In genomic region chrX:9532349-9532748, GRCh38 we compare ENCODE assay signal across 23 cellular contexts.
DNase-seq lines count a peak whose midpoint lies in the region; ATAC-seq and TF ChIP-seq lines count a peak whose summit lies in the region.
"Had no signal": no experiment of that assay in that cellular context is flagged by ENCODE, and none has a peak within 500 bp of the region (broad histone marks: within the 10 kb centered on the region; RNA-seq: fewer than 3 reads in every experiment).

No MANE protein-coding gene starts in this region.

- no peaks in the 10 kb centered on the region for H3K4me1 ChIP-seq in HEK293 (ENCODE audit: control insufficient read depth, insufficient read depth, low read length)
- H3K4me1 ChIP-seq in ovary (ENCODE audit: insufficient read depth), result peaks cover 2% of the 10 kb centered on the region
- H3K4me1 ChIP-seq in thyroid gland, result peaks cover 10 to 18% of the 10 kb centered on the region in 2 donors
- H3K4me1 ChIP-seq: colonic mucosa, vagina had no signal

- WGBS in ovary, 3 donors, result 15 to 31% (median 25%) methylated on average over 12 of the region's 12 CpGs
- WGBS in thyroid gland, 2 donors, result 90 to 100% methylated on average over 2 to 4 of the region's 12 CpGs

- ATAC-seq in left cardiac atrium, result peak; percentile 55 to 65
- ATAC-seq in effector memory CD8-positive, alpha-beta T cell (replicated peaks), result no peak
- no peak for ATAC-seq in HG02970 (IDR thresholded peaks at IDR 0.05; ENCODE audit: low FRiP score, unreplicated experiment)
- ATAC-seq: activated CD4-positive, CD25-positive, alpha-beta regulatory T cell treated with anti-CD3 and anti-CD28 coated beads, Interleukin-2, amount 50 U/mL, for 24 hours had no signal

- no peaks in the 10 kb centered on the region for H3K27me3 Mint-ChIP-seq in effector memory CD8-positive, alpha-beta T cell
- no peaks in the 10 kb centered on the region for H3K27me3 Mint-ChIP-seq in mesothelial cell of epicardium (ENCODE audit: low read depth)
- H3K27me3 Mint-ChIP-seq: CD4-positive, CD25-positive, alpha-beta regulatory T cell had no signal

- CTCF ChIA-PET in HEK293 (lab: Yijun Ruan, JAX), result no interaction called here

- H3K4me3 ChIP-seq in HEK293 (ENCODE audit: low read depth, low read length) (no peak overlapping the region), brain microvascular endothelial cell (ENCODE audit: low read depth, low read length) (no peak overlapping the region), ovary (no peak overlapping the region), thyroid gland (replicated peaks in 1 of 3) (no peak overlapping the region)
- H3K4me3 ChIP-seq: colonic mucosa, vagina had no signal

- no peaks in the 10 kb centered on the region for H3K36me3 ChIP-seq in HEK293 (ENCODE audit: control insufficient read depth in 2 of 2, insufficient read depth in 1 of 2, low read length in 2 of 2)
- no peaks in the 10 kb centered on the region for H3K36me3 ChIP-seq in brain microvascular endothelial cell (replicated peaks)
- H3K36me3 ChIP-seq in ovary, result no peaks in the 10 kb centered on the region
- H3K36me3 ChIP-seq in thyroid gland, result no peaks in the 10 kb centered on the region
- H3K36me3 ChIP-seq: colonic mucosa, vagina had no signal

- TF ChIP-seq CTCF in HEK293 (tag by site-specific recombination; IDR thresholded peaks at IDR 0.05), result no peak
- TF ChIP-seq CTCF in brain microvascular endothelial cell (IDR thresholded peaks at IDR 0.05; ENCODE audit: low read depth, low read length, missing control alignments), result no peak
- no peak for TF ChIP-seq CTCF in ovary (IDR thresholded peaks at IDR 0.05)
- TF ChIP-seq CTCF in thyroid gland (IDR thresholded peaks at IDR 0.05), result no peak
- no peak for TF ChIP-seq CTCF in mesothelial cell of epicardium (IDR thresholded peaks at IDR 0.05; ENCODE audit: unreplicated experiment)

- H3K9me3 Mint-ChIP-seq in effector memory CD8-positive, alpha-beta T cell, result no peaks in the 10 kb centered on the region
- peaks cover 3% of the 10 kb centered on the region for H3K9me3 Mint-ChIP-seq in mesothelial cell of epicardium

- H3K4me1 Mint-ChIP-seq in effector memory CD8-positive, alpha-beta T cell (ENCODE audit: low read depth in 2 of 2), result peaks cover 7 to 17% of the 10 kb centered on the region in 2 donors
- peaks cover 44% of the 10 kb centered on the region for H3K4me1 Mint-ChIP-seq in mesothelial cell of epicardium

- H3K36me3 Mint-ChIP-seq in effector memory CD8-positive, alpha-beta T cell (ENCODE audit: insufficient read depth), result peaks cover 3% of the 10 kb centered on the region
- no peaks in the 10 kb centered on the region for H3K36me3 Mint-ChIP-seq in mesothelial cell of epicardium

- peak; percentile 44 for DNase-seq in brain microvascular endothelial cell
- peak; percentile 50 for DNase-seq in left cardiac atrium
- DNase-seq in ovary, result peak; percentile 62 to 86 (median 68)
- no peak for DNase-seq in effector memory CD8-positive, alpha-beta T cell
- DNase-seq in thyroid gland, result no peak
- no peak for DNase-seq in mesothelial cell of epicardium (ENCODE audit: low spot score in 2 of 2, unreplicated experiment in 2 of 2)
- DNase-seq: activated naive CD4-positive, alpha-beta T cell treated with anti-CD3 and anti-CD28 coated beads, Interleukin-2, amount 50 U/mL, for 16 hours; aorta; CD4-positive, CD25-positive, alpha-beta regulatory T cell; colonic mucosa; DMS153; GDM1; hippocampal formation; kidney; NCI-H1417; NCI-H510A treated with DMSO at 0.1 percent for 48 hours; stimulated activated CD4-positive, alpha-beta T cell treated with anti-CD3 and anti-CD28 coated beads, Interleukin-12 subunit alpha, Interleukin-12 subunit beta, amount 100 ng/mL, for 4 hours had no signal

- H3K27me3 ChIP-seq in brain microvascular endothelial cell (replicated peaks) (no peaks in the 10 kb centered on the region), ovary (no peaks in the 10 kb centered on the region), thyroid gland (no peaks in the 10 kb centered on the region)
- H3K27me3 ChIP-seq: colonic mucosa, vagina had no signal

- in situ Hi-C loops in brain microvascular endothelial cell (cut with HindIII; ENCODE audit: low pct_ligation_motif_present, low sequenced_read_pairs), result no loop called here

- H3K27ac ChIP-seq in HEK293 (ENCODE audit: extremely low read depth, low read depth, low read length) (no peak overlapping the region), brain microvascular endothelial cell (peak overlapping the region; percentile 74), ovary (no peak overlapping the region), thyroid gland (no peak overlapping the region)
- H3K27ac ChIP-seq: colonic mucosa, HL-60, vagina had no signal

- intact Hi-C loops in left cardiac atrium (cut with DNase I), result no loop called here
- intact Hi-C loops in ovary (cut with DNase I), result no loop called here
- intact Hi-C loops in thyroid gland (cut with DNase I), result no loop called here

- TF ChIP-seq EP300 in ovary (IDR thresholded peaks at IDR 0.05), result no peak

- H3K27ac Mint-ChIP-seq in effector memory CD8-positive, alpha-beta T cell, result no peak overlapping the region
- no peak overlapping the region for H3K27ac Mint-ChIP-seq in mesothelial cell of epicardium
- H3K27ac Mint-ChIP-seq: CD4-positive, CD25-positive, alpha-beta regulatory T cell had no signal

- TF ChIP-seq POLR2A in ovary (IDR thresholded peaks at IDR 0.05) (no peak), thyroid gland (IDR thresholded peaks at IDR 0.05) (no peak)

- H3K9me3 ChIP-seq in HEK293 (ENCODE audit: control insufficient read depth, insufficient read depth, low read depth, low read length), result no peaks in the 10 kb centered on the region
- no peaks in the 10 kb centered on the region for H3K9me3 ChIP-seq in ovary
- H3K9me3 ChIP-seq in thyroid gland, result no peaks in the 10 kb centered on the region
- H3K9me3 ChIP-seq: colonic mucosa, vagina had no signal

- H3K4me3 Mint-ChIP-seq in effector memory CD8-positive, alpha-beta T cell, result no peak overlapping the region
- H3K4me3 Mint-ChIP-seq in mesothelial cell of epicardium, result no peak overlapping the region
- H3K4me3 Mint-ChIP-seq: CD4-positive, CD25-positive, alpha-beta regulatory T cell; nephron had no signal

- POLR2A ChIA-PET in HEK293 (lab: Yijun Ruan, JAX), result no interaction called here

TF ChIP-seq in HEK293, 187 proteins besides CTCF, POLR2A, EP300 and RAD21:
- TF ChIP-seq ZNF555 (tag by site-specific recombination; conservative IDR thresholded peaks at IDR 0.05) (no peak), ZNF23 (tag by site-specific recombination; IDR thresholded peaks at IDR 0.05; ENCODE audit: borderline replicate concordance) (no peak), ZFHX2 (tag by site-specific recombination; conservative IDR thresholded peaks at IDR 0.05) (0 out of 2 replicates have a peak, but pooled peaks have one; percentile 17)

Comparison
In these comparisons a context has a peak if more than half of its experiments do, and no peak if none do; other contexts are left out.
1. DNase-seq: peak in brain microvascular endothelial cell (single experiment), left cardiac atrium (single experiment) and ovary (5 of 5); none in effector memory CD8-positive, alpha-beta T cell (0 of 3), thyroid gland (0 of 2) and mesothelial cell of epicardium (0 of 2).
2. ATAC-seq: peak in left cardiac atrium (2 of 2); none in effector memory CD8-positive, alpha-beta T cell (single experiment) and HG02970 (single experiment).